Comparison of ENCODE assay signal across 23 cellular contexts in genomic region chr5:123439616-123440153, GRCh38. TPM values are rescaled to one million over a fixed set of nuclear protein-coding genes. Genes with fewer than 3 reads are reported as not detected.
DNase-seq lines count a peak whose midpoint lies in the region; ATAC-seq, FAIRE-seq and TF ChIP-seq lines count a peak whose summit lies in the region.
"Had no signal": no experiment of that assay in that cellular context is flagged by ENCODE, and none has a peak within 500 bp of the region (broad histone marks: within the 10 kb centered on the region; RNA-seq: fewer than 3 reads in every experiment).

No MANE protein-coding gene starts in this region.

- POLR2A ChIA-PET in PC-9 (lab: Charles Lee; ENCODE audit: unreplicated experiment) = no interaction called here
- POLR2A ChIA-PET in endothelial cell of umbilical vein (lab: Charles Lee) = no interaction called here

- H3K36me3 ChIP-seq in PC-9 (ENCODE audit: low read depth) (no peaks in the 10 kb centered on the region), endothelial cell of umbilical vein (ENCODE audit: control insufficient read depth in 2 of 2, extremely low read depth in 1 of 2, insufficient read depth in 2 of 2, low read length in 2 of 2) (no peaks in the 10 kb centered on the region), vagina (no peaks in the 10 kb centered on the region)
- H3K36me3 ChIP-seq: adrenal gland, prostate gland had no signal

- no peaks in the 10 kb centered on the region for H3F3A ChIP-seq in PC-9 (ENCODE audit: insufficient read depth, low read depth)

- DNase-seq in PC-9 (no peak), endothelial cell of umbilical vein (ENCODE audit: low read depth, low spot score) (no peak), COLO668 (lab: John Stamatoyannopoulos, UW; ENCODE audit: unreplicated experiment) (no peak), vagina (ENCODE audit: extremely low spot score in 2 of 2) (no peak)
- DNase-seq in stimulated activated CD4-positive, alpha-beta T cell treated with anti-CD3 and anti-CD28 coated beads, Interleukin-4, amount 100 ng/mL, for 24 hours = no peak
- DNase-seq: activated B cell treated with CpG ODN at 0.5 μM for 24 hours; activated effector memory CD4-positive, alpha-beta T cell treated with anti-CD3 and anti-CD28 coated beads, Interleukin-2, amount 50 U/mL, for 16 hours; adrenal gland; AML-193; Calu3; caudate nucleus; GF-D8; H9; NCI-H1694 treated with DMSO at 0.1 percent for 48 hours; nephron progenitor cell; SHP77 treated with DMSO at 0.1 percent for 48 hours; trophoblast cell had no signal

- CTCF ChIA-PET in PC-9 (lab: Charles Lee) (no interaction called here), endothelial cell of umbilical vein (lab: Charles Lee) (interaction anchor here (1.6 to 4.0 kb wide), 2 partner anchors 16 kb away, joined by 4 to 11 read pairs; partner anchors contain the start of gene CEP120)

- intact Hi-C loops in PC-9 (cut with micrococcal nuclease; ENCODE audit: unreplicated experiment) (no loop called here), endothelial cell of umbilical vein (cut with micrococcal nuclease) (loop anchor here (1.0 kb wide), 1 partner anchor 16 kb away; the partner anchor contains the start of gene CEP120), vagina (cut with DNase I) (no loop called here)

- TF ChIP-seq POLR2A in endothelial cell of umbilical vein (IDR thresholded peaks at IDR 0.05; ENCODE audit: low read depth, low read length) = no peak
- no peak for TF ChIP-seq POLR2A in vagina (IDR thresholded peaks at IDR 0.05)

- dilution Hi-C loops in endothelial cell of umbilical vein (cut with MboI; ENCODE audit: extremely low pct_ligation_motif_present, low sequenced_read_pairs) = no loop called here

- H3K4me2 ChIP-seq in PC-9 (no peak overlapping the region), endothelial cell of umbilical vein (ENCODE audit: insufficient read depth, low read length) (no peak overlapping the region)

- H3K79me2 ChIP-seq in PC-9 (ENCODE audit: low read depth) (no peaks in the 10 kb centered on the region), endothelial cell of umbilical vein (ENCODE audit: control insufficient read depth, insufficient read depth, low read length) (no peaks in the 10 kb centered on the region)

- H3K4me3 ChIP-seq in PC-9 (no peak overlapping the region), endothelial cell of umbilical vein (replicated peaks in 1 of 3; ENCODE audit: insufficient read depth in 1 of 3, low read depth in 1 of 3, low read length in 3 of 3) (no peak overlapping the region), vagina (no peak overlapping the region)
- H3K4me3 ChIP-seq: adrenal gland, GM12878, prostate gland had no signal

- no peak for FAIRE-seq in endothelial cell of umbilical vein (lab: Jason Lieb, UNC)

- no peaks in the 10 kb centered on the region for H3K27me3 ChIP-seq in PC-9 (ENCODE audit: insufficient read depth, low read depth)
- H3K27me3 ChIP-seq in endothelial cell of umbilical vein (ENCODE audit: control insufficient read depth in 2 of 2, insufficient read depth in 2 of 2, low read length in 2 of 2) = no peaks in the 10 kb centered on the region
- H3K27me3 ChIP-seq in vagina = no peaks in the 10 kb centered on the region
- H3K27me3 ChIP-seq: adrenal gland had no signal

- H3K4me1 ChIP-seq in PC-9 (replicated peaks; ENCODE audit: insufficient read depth) (peaks cover 4% of the 10 kb centered on the region), endothelial cell of umbilical vein (ENCODE audit: control insufficient read depth, extremely low read depth, insufficient read depth, low read length) (peaks cover 8% of the 10 kb centered on the region), vagina (no peaks in the 10 kb centered on the region)
- H3K4me1 ChIP-seq: adrenal gland, prostate gland had no signal

- H3K9me3 ChIP-seq in PC-9 (ENCODE audit: insufficient read depth, low read depth) = no peaks in the 10 kb centered on the region
- no peaks in the 10 kb centered on the region for H3K9me3 ChIP-seq in endothelial cell of umbilical vein (replicated peaks; ENCODE audit: control insufficient read depth, insufficient read depth, low read length)
- H3K9me3 ChIP-seq in vagina = no peaks in the 10 kb centered on the region
- H3K9me3 ChIP-seq: adrenal gland, prostate gland had no signal

- H4K20me1 ChIP-seq in PC-9 (ENCODE audit: insufficient read depth) (no peaks in the 10 kb centered on the region), endothelial cell of umbilical vein (replicated peaks; ENCODE audit: control insufficient read depth, extremely low read depth, insufficient read depth, low read length) (no peaks in the 10 kb centered on the region)

- no peaks in the 10 kb centered on the region for H3K9me2 ChIP-seq in PC-9 (ENCODE audit: insufficient read depth)

- H3K9ac ChIP-seq in endothelial cell of umbilical vein (replicated peaks; ENCODE audit: extremely low read depth, insufficient read depth, low read length) = no peak overlapping the region

- H3K9me1 ChIP-seq in endothelial cell of umbilical vein (replicated peaks; ENCODE audit: control insufficient read depth, extremely low read depth, insufficient read depth, low read length) = no peaks in the 10 kb centered on the region

- ATAC-seq in HG02759 (IDR thresholded peaks at IDR 0.05; ENCODE audit: unreplicated experiment) = no peak

- TF ChIP-seq CTCF in 22Rv1 (IDR thresholded peaks at IDR 0.05) = no peak
- no peak for TF ChIP-seq CTCF in C4-2B (conservative IDR thresholded peaks at IDR 0.05)
- TF ChIP-seq CTCF in PC-9 (conservative IDR thresholded peaks at IDR 0.05) = no peak
- no peak for TF ChIP-seq CTCF in endothelial cell of umbilical vein (IDR thresholded peaks at IDR 0.05; ENCODE audit: extremely low read depth in 1 of 2, insufficient read depth in 1 of 2, low read depth in 1 of 2, low read length in 2 of 2)
- TF ChIP-seq CTCF in vagina (IDR thresholded peaks at IDR 0.05) = no peak

- BruUV-seq in PC-9 (replicated peaks; lab: Mats Ljungman, UMichigan) (no TSS peak), endothelial cell of umbilical vein (replicated peaks; lab: Mats Ljungman, UMichigan) (no TSS peak)

- H2AFZ ChIP-seq in PC-9 = 0 out of 2 replicates have a peak overlapping the region, but pooled peaks have one; percentile 58
- H2AFZ ChIP-seq in endothelial cell of umbilical vein (ENCODE audit: low read depth, low read length) = peak overlapping the region; percentile 48

- peak overlapping the region; percentile 85 for H3K27ac ChIP-seq in 22Rv1
- H3K27ac ChIP-seq in C4-2B = peak overlapping the region; percentile 39; the same call in 1 of the 2 replicates
- H3K27ac ChIP-seq in PC-9 = no peak overlapping the region
- no peak overlapping the region for H3K27ac ChIP-seq in endothelial cell of umbilical vein (ENCODE audit: insufficient read depth, low read depth, low read length)
- H3K27ac ChIP-seq in vagina = no peak overlapping the region
- H3K27ac ChIP-seq: adrenal gland, HL-60, prostate gland had no signal

TF ChIP-seq in endothelial cell of umbilical vein, 7 proteins besides CTCF, POLR2A, EP300 and RAD21:
- TF ChIP-seq EZH2 (IDR thresholded peaks at IDR 0.05; ENCODE audit: borderline replicate concordance, low read depth, low read length, severe bottlenecking) (no peak), MAX (IDR thresholded peaks at IDR 0.05; ENCODE audit: insufficient read depth, insufficient read length) (no peak), FOS (IDR thresholded peaks at IDR 0.05; ENCODE audit: borderline replicate concordance, insufficient read depth, low read length) (no peak), GATA2 (IDR thresholded peaks at IDR 0.05; ENCODE audit: insufficient read depth, insufficient read length, low read depth, low read length) (no peak), JUN (IDR thresholded peaks at IDR 0.05; ENCODE audit: borderline replicate concordance, insufficient read depth, insufficient read length, low read depth) (no peak), POLR2AphosphoS5 (IDR thresholded peaks at IDR 0.05; ENCODE audit: insufficient read depth, low read depth, low read length) (no peak), MYC (IDR thresholded peaks at IDR 0.05; ENCODE audit: low read depth, low read length) (no peak)

RNA-seq across cellular contexts. Expression of gene CEP120, which starts 16.5 kb away (rescaled TPM):
- 17.1 and 24.5 TPM in 2 replicates for total RNA-seq in PC-9 (2021)
- 15.0 and 18.8 TPM in 2 replicates for total RNA-seq in endothelial cell of umbilical vein
- 6.3 and 6.6 TPM in 2 replicates for polyA plus RNA-seq in endothelial cell of umbilical vein
- polyA plus RNA-seq in endothelial cell of umbilical vein (2011; cell fraction: cytosol; rRNA removed) = 6.8 and 8.4 TPM in 2 replicates
- 16.9 and 20.9 TPM in 2 replicates for polyA plus RNA-seq in endothelial cell of umbilical vein (2011; cell fraction: nucleus; rRNA removed)
- polyA plus RNA-seq in endothelial cell of umbilical vein (2012) = 6.6 and 8.4 TPM in 2 replicates
- polyA minus RNA-seq in endothelial cell of umbilical vein = 43.9 TPM in 2 replicates
- polyA minus RNA-seq in endothelial cell of umbilical vein (2011; cell fraction: cytosol; rRNA and poly(A)+ RNA removed) = 19.8 TPM
- polyA minus RNA-seq in endothelial cell of umbilical vein (2011; cell fraction: nucleus; rRNA and poly(A)+ RNA removed) = 40.2 and 40.3 TPM in 2 replicates
- total RNA-seq in vagina = 16.9 TPM

Comparison
In these comparisons a context has a peak if more than half of its experiments do, and no peak if none do; other contexts are left out.
1. H3K27ac ChIP-seq: peak in 22Rv1 (single experiment) and C4-2B (single experiment); none in PC-9 (single experiment), endothelial cell of umbilical vein (single experiment) and vagina (single experiment).